ENCODE assay signal across 17 cellular contexts in the genomic region with DNA sequence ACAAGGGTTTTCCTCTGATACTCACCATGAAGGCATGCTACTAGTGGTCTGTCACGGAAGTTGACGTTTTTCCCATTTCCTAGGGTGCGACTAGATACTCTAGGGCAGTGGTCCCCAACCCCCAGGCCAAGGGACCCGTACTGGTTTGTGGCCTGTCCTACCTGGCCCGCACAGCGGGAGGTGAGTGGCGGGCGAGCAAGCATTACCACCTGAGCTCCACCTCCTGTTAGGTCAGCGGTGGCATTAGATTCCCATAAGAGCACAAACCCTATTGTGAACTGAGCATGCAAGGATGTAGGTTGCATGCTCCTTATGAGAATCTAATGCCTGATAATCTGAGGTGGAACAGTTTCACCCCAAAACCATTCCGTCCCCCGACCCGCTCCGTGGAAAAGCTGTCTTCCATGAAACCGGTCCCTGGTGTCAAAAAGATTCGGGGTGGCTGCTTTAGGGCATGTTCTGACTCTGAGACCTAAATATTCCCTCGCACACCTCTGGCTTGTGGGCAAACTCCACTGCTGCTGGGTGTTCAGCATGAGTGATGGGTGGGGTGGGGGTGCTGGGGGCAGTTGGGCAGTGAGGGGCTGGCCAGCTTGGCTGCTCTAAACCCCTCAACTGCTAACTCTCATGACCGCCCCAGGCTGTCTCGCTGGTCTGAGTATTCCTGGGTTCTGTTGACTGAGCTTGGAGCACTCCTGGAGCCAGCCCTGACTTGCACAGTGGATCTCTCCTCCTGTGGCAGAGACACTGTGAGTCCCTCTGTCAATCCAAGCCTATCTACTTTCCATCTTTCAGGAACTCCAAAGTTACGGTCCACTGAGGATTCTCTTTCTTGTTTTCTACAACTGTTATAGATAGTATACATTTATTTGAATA.
DNase-seq lines count a peak whose midpoint lies in the region; ATAC-seq and TF ChIP-seq lines count a peak whose summit lies in the region.
"Had no signal": no experiment of that assay in that cellular context is flagged by ENCODE, and none has a peak within 500 bp of the region (broad histone marks: within the 10 kb centered on the region; RNA-seq: fewer than 3 reads in every experiment).

No MANE protein-coding gene starts in this region.

- H3K4me3 ChIP-seq in right atrium auricular region (no peak overlapping the region), heart right ventricle (no peak overlapping the region), endodermal cell (ENCODE audit: low read length) (no peak overlapping the region)
- H3K4me3 ChIP-seq: A549, GM12878, HAP-1 had no signal

- H3K9ac ChIP-seq in endodermal cell (ENCODE audit: extremely low read depth, low read length, poor library complexity, severe bottlenecking) = no peak overlapping the region

- H3K4me1 Mint-ChIP-seq in endodermal cell (no peaks in the 10 kb centered on the region), type B pancreatic cell (ENCODE audit: unreplicated experiment) (no peaks in the 10 kb centered on the region)

- intact Hi-C loops in heart right ventricle (cut with DNase I) = no loop called here

- no peak for ATAC-seq in heart right ventricle
- ATAC-seq: GM12878, HepG2 had no signal

- H3K9me3 Mint-ChIP-seq in endodermal cell = no peaks in the 10 kb centered on the region
- H3K9me3 Mint-ChIP-seq in type B pancreatic cell = no peaks in the 10 kb centered on the region
- H3K9me3 Mint-ChIP-seq: CD8-positive, alpha-beta memory T cell had no signal

- H3K27ac Mint-ChIP-seq in endodermal cell (no peak overlapping the region), type B pancreatic cell (no peak overlapping the region)

- H3K9me3 ChIP-seq in right atrium auricular region (peaks cover 0 to 8% of the 10 kb centered on the region in 2 donors), heart right ventricle (peaks cover 0 to 8% (median 0%) of the 10 kb centered on the region in 11 donors), endodermal cell (ENCODE audit: control insufficient read depth, low read length) (no peaks in the 10 kb centered on the region)
- H3K9me3 ChIP-seq: BE2C, HAP-1 had no signal

- H3K36me3 Mint-ChIP-seq in endodermal cell (ENCODE audit: low read depth) = no peaks in the 10 kb centered on the region
- no peaks in the 10 kb centered on the region for H3K36me3 Mint-ChIP-seq in type B pancreatic cell

- no peaks in the 10 kb centered on the region for H3K27me3 ChIP-seq in right atrium auricular region
- peaks cover 0 to 46% (median 34%) of the 10 kb centered on the region in 7 donors for H3K27me3 ChIP-seq in heart right ventricle
- no peaks in the 10 kb centered on the region for H3K27me3 ChIP-seq in endodermal cell (ENCODE audit: control insufficient read depth, insufficient read depth, low read length, poor library complexity, severe bottlenecking)

- DNase-seq in right atrium auricular region (ENCODE audit: low spot score) (peak; percentile 48), heart right ventricle (no peak), ELR (ENCODE audit: low read depth) (peak; percentile 11), endodermal cell (no peak), type B pancreatic cell (ENCODE audit: extremely low spot score, unreplicated experiment) (peak; percentile 56), NCI-H526 (lab: John Stamatoyannopoulos, UW) (no peak), NCI-H524 treated with DMSO at 0.1 percent for 48 hours (lab: John Stamatoyannopoulos, UW) (no peak), NCI-H187 treated with DMSO at 0.1 percent for 48 hours (lab: John Stamatoyannopoulos, UW) (no peak)
- DNase-seq: BE2C; Caco-2; CD8-positive, alpha-beta memory T cell; DMS53; GOT3 had no signal

- peaks cover 11% of the 10 kb centered on the region for H3K27me3 Mint-ChIP-seq in endodermal cell (ENCODE audit: insufficient read depth)
- peaks cover 40% of the 10 kb centered on the region for H3K27me3 Mint-ChIP-seq in type B pancreatic cell

- WGBS in heart right ventricle, 2 donors = 87 to 89% methylated on average over 19 of the region's 19 CpGs
- 91 to 95% methylated on average over 12 to 19 of the region's 19 CpGs for WGBS in endodermal cell (ENCODE audit: insufficient coverage in 1 of 2, insufficient read length in 1 of 2), 2 experiments

- no peak overlapping the region for H3K4me3 Mint-ChIP-seq in endodermal cell
- no peak overlapping the region for H3K4me3 Mint-ChIP-seq in type B pancreatic cell
- H3K4me3 Mint-ChIP-seq: CD8-positive, alpha-beta memory T cell had no signal

- H3K36me3 ChIP-seq in right atrium auricular region = no peaks in the 10 kb centered on the region
- H3K36me3 ChIP-seq in heart right ventricle = no peaks in the 10 kb centered on the region
- no peaks in the 10 kb centered on the region for H3K36me3 ChIP-seq in endodermal cell (ENCODE audit: control insufficient read depth, insufficient read depth, low read length)
- H3K36me3 ChIP-seq: BE2C, HAP-1 had no signal

- H3K27ac ChIP-seq in right atrium auricular region (no peak overlapping the region), heart right ventricle (no peak overlapping the region), endodermal cell (ENCODE audit: low read depth, low read length) (no peak overlapping the region)
- H3K27ac ChIP-seq: A549 had no signal

- TF ChIP-seq CTCF in right atrium auricular region (IDR thresholded peaks at IDR 0.05) (no peak), heart right ventricle (IDR thresholded peaks at IDR 0.05) (no peak), endodermal cell (conservative IDR thresholded peaks at IDR 0.05) (peak; percentile 22), type B pancreatic cell (conservative IDR thresholded peaks at IDR 0.05) (no peak)

- no peaks in the 10 kb centered on the region for H3K4me1 ChIP-seq in right atrium auricular region
- peaks cover 0 to 4% (median 0%) of the 10 kb centered on the region in 9 donors for H3K4me1 ChIP-seq in heart right ventricle
- H3K4me1 ChIP-seq in endodermal cell (ENCODE audit: control insufficient read depth, insufficient read depth, low read length) = no peaks in the 10 kb centered on the region
- H3K4me1 ChIP-seq: A549, BE2C, Caco-2, HAP-1 had no signal

Comparison
In these comparisons a context has a peak if more than half of its experiments do, and no peak if none do; other contexts are left out.
1. DNase-seq: peak in right atrium auricular region (single experiment), ELR (single experiment) and type B pancreatic cell (single experiment); none in heart right ventricle (0 of 2), endodermal cell (single experiment), NCI-H526 (0 of 2), NCI-H524 treated with DMSO at 0.1 percent for 48 hours (single experiment) and NCI-H187 treated with DMSO at 0.1 percent for 48 hours (single experiment).